ENCODE assay signal across 1 cellular context in the genomic region with DNA sequence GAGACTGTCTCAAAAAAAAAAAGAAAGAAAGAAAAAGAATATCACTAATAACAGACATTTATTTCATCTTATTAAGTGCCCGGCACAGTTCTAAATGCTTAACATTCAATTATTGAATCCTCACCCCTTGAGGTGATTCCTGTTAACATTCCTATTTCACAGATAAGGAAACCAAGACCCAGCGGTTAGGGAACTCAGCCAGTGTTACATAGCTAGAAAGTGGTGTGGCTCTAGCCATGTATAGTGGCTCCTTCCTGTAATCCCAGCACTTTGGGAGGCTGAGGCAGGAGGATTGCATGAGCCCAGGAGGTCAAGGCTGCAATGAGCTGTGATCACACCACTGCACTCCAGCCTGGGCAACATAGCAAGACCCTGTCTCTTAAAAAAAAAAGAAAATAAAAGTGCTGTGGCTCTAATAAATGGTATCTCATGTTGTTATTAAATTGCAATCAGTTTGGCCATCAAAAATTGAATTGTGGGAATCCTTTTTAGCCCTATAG.
A peak's percentile ranks its signal among the peaks of the same experiment; 100 is the strongest.
TF ChIP-seq lines count a peak whose summit lies in the region.

No MANE protein-coding gene starts in this region.

TF ChIP-seq in HepG2, 621 proteins besides CTCF, POLR2A, EP300 and RAD21:
- TF ChIP-seq PHF5A (CRISPR knock-in tag; IDR thresholded peaks at IDR 0.05; ENCODE audit: low read depth, unreplicated experiment) (no peak), SIX4 (CRISPR knock-in tag; IDR thresholded peaks at IDR 0.05) (no peak), SRSF4 (IDR thresholded peaks at IDR 0.05; ENCODE audit: low read depth, low read length, poor library complexity, severe bottlenecking) (no peak), ZNF670 (CRISPR knock-in tag; IDR thresholded peaks at IDR 0.05; ENCODE audit: borderline replicate concordance) (no peak), ZNF121 (CRISPR knock-in tag; IDR thresholded peaks at IDR 0.05) (peak; percentile 95), CCAR2 (optimal IDR thresholded peaks at IDR 0.05; ENCODE audit: low read depth, low read length) (no peak), ETV5 (CRISPR knock-in tag; IDR thresholded peaks at IDR 0.05; ENCODE audit: borderline replicate concordance) (no peak), GTF3A (CRISPR knock-in tag; conservative IDR thresholded peaks at IDR 0.05) (no peak), ZMAT3 (CRISPR knock-in tag; conservative IDR thresholded peaks at IDR 0.05) (no peak), ZFP37 (CRISPR knock-in tag; IDR thresholded peaks at IDR 0.05; ENCODE audit: borderline replicate concordance) (no peak)
- TF ChIP-seq, protein P1, sequence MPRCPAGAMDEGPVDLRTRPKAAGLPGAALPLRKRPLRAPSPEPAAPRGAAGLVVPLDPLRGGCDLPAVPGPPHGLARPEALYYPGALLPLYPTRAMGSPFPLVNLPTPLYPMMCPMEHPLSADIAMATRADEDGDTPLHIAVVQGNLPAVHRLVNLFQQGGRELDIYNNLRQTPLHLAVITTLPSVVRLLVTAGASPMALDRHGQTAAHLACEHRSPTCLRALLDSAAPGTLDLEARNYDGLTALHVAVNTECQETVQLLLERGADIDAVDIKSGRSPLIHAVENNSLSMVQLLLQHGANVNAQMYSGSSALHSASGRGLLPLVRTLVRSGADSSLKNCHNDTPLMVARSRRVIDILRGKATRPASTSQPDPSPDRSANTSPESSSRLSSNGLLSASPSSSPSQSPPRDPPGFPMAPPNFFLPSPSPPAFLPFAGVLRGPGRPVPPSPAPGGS (CRISPR knock-in tag; IDR thresholded peaks at IDR 0.05), result no peak
- TF ChIP-seq, protein P2, sequence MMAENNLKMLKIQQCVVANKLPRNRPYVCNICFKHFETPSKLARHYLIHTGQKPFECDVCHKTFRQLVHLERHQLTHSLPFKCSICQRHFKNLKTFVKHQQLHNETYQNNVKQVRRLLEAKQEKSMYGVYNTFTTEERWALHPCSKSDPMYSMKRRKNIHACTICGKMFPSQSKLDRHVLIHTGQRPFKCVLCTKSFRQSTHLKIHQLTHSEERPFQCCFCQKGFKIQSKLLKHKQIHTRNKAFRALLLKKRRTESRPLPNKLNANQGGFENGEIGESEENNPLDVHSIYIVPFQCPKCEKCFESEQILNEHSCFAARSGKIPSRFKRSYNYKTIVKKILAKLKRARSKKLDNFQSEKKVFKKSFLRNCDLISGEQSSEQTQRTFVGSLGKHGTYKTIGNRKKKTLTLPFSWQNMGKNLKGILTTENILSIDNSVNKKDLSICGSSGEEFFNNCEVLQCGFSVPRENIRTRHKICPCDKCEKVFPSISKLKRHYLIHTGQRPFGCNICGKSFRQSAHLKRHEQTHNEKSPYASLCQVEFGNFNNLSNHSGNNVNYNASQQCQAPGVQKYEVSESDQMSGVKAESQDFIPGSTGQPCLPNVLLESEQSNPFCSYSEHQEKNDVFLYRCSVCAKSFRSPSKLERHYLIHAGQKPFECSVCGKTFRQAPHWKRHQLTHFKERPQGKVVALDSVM (CRISPR knock-in tag; IDR thresholded peaks at IDR 0.05), result peak; percentile 85
- TF ChIP-seq, protein P3, sequence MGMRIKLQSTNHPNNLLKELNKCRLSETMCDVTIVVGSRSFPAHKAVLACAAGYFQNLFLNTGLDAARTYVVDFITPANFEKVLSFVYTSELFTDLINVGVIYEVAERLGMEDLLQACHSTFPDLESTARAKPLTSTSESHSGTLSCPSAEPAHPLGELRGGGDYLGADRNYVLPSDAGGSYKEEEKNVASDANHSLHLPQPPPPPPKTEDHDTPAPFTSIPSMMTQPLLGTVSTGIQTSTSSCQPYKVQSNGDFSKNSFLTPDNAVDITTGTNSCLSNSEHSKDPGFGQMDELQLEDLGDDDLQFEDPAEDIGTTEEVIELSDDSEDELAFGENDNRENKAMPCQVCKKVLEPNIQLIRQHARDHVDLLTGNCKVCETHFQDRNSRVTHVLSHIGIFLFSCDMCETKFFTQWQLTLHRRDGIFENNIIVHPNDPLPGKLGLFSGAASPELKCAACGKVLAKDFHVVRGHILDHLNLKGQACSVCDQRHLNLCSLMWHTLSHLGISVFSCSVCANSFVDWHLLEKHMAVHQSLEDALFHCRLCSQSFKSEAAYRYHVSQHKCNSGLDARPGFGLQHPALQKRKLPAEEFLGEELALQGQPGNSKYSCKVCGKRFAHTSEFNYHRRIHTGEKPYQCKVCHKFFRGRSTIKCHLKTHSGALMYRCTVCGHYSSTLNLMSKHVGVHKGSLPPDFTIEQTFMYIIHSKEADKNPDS (CRISPR knock-in tag; IDR thresholded peaks at IDR 0.05), result no peak
